ENCODE assay signal across 12 cellular contexts in genomic region chr18:47020757-47021156, GRCh38. TPM values are rescaled to one million over a fixed set of nuclear protein-coding genes. Genes with fewer than 3 reads are reported as not detected.
DNase-seq lines count a peak whose midpoint lies in the region; ATAC-seq and TF ChIP-seq lines count a peak whose summit lies in the region.
"Not testable (repeated sequence)": the region's sequence is repeated elsewhere in the genome, so short reads cannot be mapped to it uniquely, and the experiment has no call there.
"Had no signal": no experiment of that assay in that cellular context is flagged by ENCODE, and none has a peak within 500 bp of the region (broad histone marks: within the 10 kb centered on the region; RNA-seq: fewer than 3 reads in every experiment).

No MANE protein-coding gene starts in this region.

- ATAC-seq in T-helper 17 cell: peak; percentile 3
- peak; percentile 76 for ATAC-seq in left lobe of liver
- peak; percentile 10 for ATAC-seq in mucosa of descending colon
- ATAC-seq in omental fat pad (ENCODE audit: low FRiP score): peak; percentile 9
- ATAC-seq in stimulated activated memory B cell treated with anti-CD40 and anti-IgM and Interleukin-4, amounts not matched to agents 10 μg/mL and 1 μg/mL and 100 μg/mL, for 72 hours: peak; percentile 13
- peak; percentile 14 for ATAC-seq in upper lobe of right lung

- H3K36me3 Mint-ChIP-seq in T-helper 17 cell (ENCODE audit: low read depth); stimulated activated memory B cell treated with anti-CD40 and anti-IgM and Interleukin-4, amounts not matched to agents 10 μg/mL and 1 μg/mL and 100 μg/mL, for 72 hours: not testable (repeated sequence)

- not testable (repeated sequence) for DNase-seq in T-helper 17 cell; left lobe of liver (ENCODE audit: low spot score); mucosa of descending colon; omental fat pad (ENCODE audit: low spot score); upper lobe of right lung

- H3K27me3 Mint-ChIP-seq in T-helper 17 cell; stimulated activated memory B cell treated with anti-CD40 and anti-IgM and Interleukin-4, amounts not matched to agents 10 μg/mL and 1 μg/mL and 100 μg/mL, for 72 hours: not testable (repeated sequence)

- not testable (repeated sequence) for H3K9me3 ChIP-seq in T-helper 17 cell (ENCODE audit: control insufficient read depth, low read length, poor library complexity, severe bottlenecking); mucosa of descending colon; upper lobe of right lung

- not testable (repeated sequence) for H3K36me3 ChIP-seq in mucosa of descending colon (ENCODE audit: low read depth); upper lobe of right lung

- not testable (repeated sequence) for H3K4me3 ChIP-seq in mucosa of descending colon, upper lobe of right lung

- H3K4me1 ChIP-seq in mucosa of descending colon (ENCODE audit: low read depth); upper lobe of right lung: not testable (repeated sequence)

- intact Hi-C loops in mucosa of descending colon (cut with DNase I, micrococcal nuclease); upper lobe of right lung (cut with DNase I): not testable (repeated sequence)

- H3K4me3 Mint-ChIP-seq in T-helper 17 cell; stimulated activated memory B cell treated with anti-CD40 and anti-IgM and Interleukin-4, amounts not matched to agents 10 μg/mL and 1 μg/mL and 100 μg/mL, for 72 hours: not testable (repeated sequence)

- not testable (repeated sequence) for TF ChIP-seq CTCF in mucosa of descending colon (IDR thresholded peaks at IDR 0.05); omental fat pad (IDR thresholded peaks at IDR 0.05); upper lobe of right lung (IDR thresholded peaks at IDR 0.05)

- not testable (repeated sequence) for H3K27ac ChIP-seq in upper lobe of right lung

- H3K9me3 Mint-ChIP-seq in stimulated activated memory B cell treated with anti-CD40 and anti-IgM and Interleukin-4, amounts not matched to agents 10 μg/mL and 1 μg/mL and 100 μg/mL, for 72 hours: not testable (repeated sequence)

- H3K4me1 Mint-ChIP-seq in T-helper 17 cell; stimulated activated memory B cell treated with anti-CD40 and anti-IgM and Interleukin-4, amounts not matched to agents 10 μg/mL and 1 μg/mL and 100 μg/mL, for 72 hours: not testable (repeated sequence)

- H3K27ac Mint-ChIP-seq in T-helper 17 cell; stimulated activated memory B cell treated with anti-CD40 and anti-IgM and Interleukin-4, amounts not matched to agents 10 μg/mL and 1 μg/mL and 100 μg/mL, for 72 hours: not testable (repeated sequence)

- H3K27me3 ChIP-seq in upper lobe of right lung: not testable (repeated sequence)

RNA-seq across cellular contexts. Expression of gene ELOA2, which starts 14.7 kb away (rescaled TPM):
- total RNA-seq in T-helper 17 cell (not detected), left lobe of liver (not detected), mucosa of descending colon (not detected), omental fat pad (not detected), upper lobe of right lung (not detected)
- total RNA-seq: CD4-positive, alpha-beta T cell; CD8-positive, alpha-beta memory T cell; GM12878; GM23248; H1; H7 had no signal

Comparison
In these comparisons a context has a peak if more than half of its experiments do, and no peak if none do; other contexts are left out.
1. ATAC-seq: peak in every context shown above with its lines; median percentile 76 in left lobe of liver; 14 in upper lobe of right lung; 13 in stimulated activated memory B cell treated with anti-CD40 and anti-IgM and Interleukin-4, amounts not matched to agents 10 μg/mL and 1 μg/mL and 100 μg/mL, for 72 hours; 10 in mucosa of descending colon; 9 in omental fat pad; 3 in T-helper 17 cell.